Comparison of ENCODE assay signal across 23 cellular contexts in the genomic region with DNA sequence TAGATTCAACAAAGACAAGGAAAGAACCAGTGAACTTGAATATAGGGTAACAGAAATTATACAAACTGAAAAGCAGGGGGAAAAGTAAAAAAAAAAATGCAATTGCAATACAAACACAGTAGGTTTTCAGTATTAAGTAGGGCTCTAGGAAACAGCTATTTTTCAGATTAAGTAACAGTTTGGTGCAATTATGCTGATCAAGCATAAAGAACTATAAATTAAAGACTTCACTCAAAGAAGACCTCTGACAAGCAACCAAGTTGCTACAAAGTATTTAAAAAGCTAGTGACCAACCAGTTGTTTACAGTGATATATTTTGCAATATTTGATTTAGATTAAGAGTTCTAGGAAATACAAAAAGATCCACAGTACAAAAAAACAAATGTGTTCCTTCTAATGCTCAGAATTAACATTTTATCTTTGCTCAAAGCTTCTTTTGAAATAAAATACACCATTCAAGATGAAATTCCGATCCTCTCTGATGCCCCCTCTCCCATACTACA.
A peak's percentile ranks its signal among the peaks of the same experiment; 100 is the strongest.
DNase-seq lines count a peak whose midpoint lies in the region; ATAC-seq, FAIRE-seq and TF ChIP-seq lines count a peak whose summit lies in the region.
"Had no signal": no experiment of that assay in that cellular context is flagged by ENCODE, and none has a peak within 500 bp of the region (broad histone marks: within the 10 kb centered on the region; RNA-seq: fewer than 3 reads in every experiment).

No MANE protein-coding gene starts in this region.

- no peak overlapping the region for H2BK5ac ChIP-seq in IMR-90 (ENCODE audit: low read depth, low read length, poor library complexity, severe bottlenecking)

- no peak overlapping the region for H4K5ac ChIP-seq in IMR-90 (ENCODE audit: low read depth, low read length)

- H2BK15ac ChIP-seq in IMR-90 (ENCODE audit: low read depth, low read length): no peak overlapping the region

- H3K4ac ChIP-seq in IMR-90 (ENCODE audit: low read depth, low read length): no peak overlapping the region

- H3K36me3 Mint-ChIP-seq in CD14-positive monocyte: no peaks in the 10 kb centered on the region
- H3K36me3 Mint-ChIP-seq: CD4-positive, alpha-beta memory T cell had no signal

- H3K9me3 ChIP-seq in IMR-90 (ENCODE audit: control insufficient read depth, insufficient read depth, low read length): no peaks in the 10 kb centered on the region
- no peaks in the 10 kb centered on the region for H3K9me3 ChIP-seq in right lobe of liver
- H3K9me3 ChIP-seq: A549, BE2C had no signal

- no CpG with 5 or more reads among the region's 1 CpG for WGBS in IMR-90 (ENCODE audit: extremely low coverage in 2 of 2, insufficient read length in 1 of 2), 2 experiments
- WGBS in right lobe of liver (ENCODE audit: insufficient coverage, low coverage, low lambda C conversion rate, missing lambda C conversion rate): 10% methylated on average over 1 of the region's 1 CpG

- dilution Hi-C loops in IMR-90 (cut with HindIII; ENCODE audit: low sequenced_read_pairs, unreplicated experiment): no loop called here

- H2BK20ac ChIP-seq in IMR-90 (ENCODE audit: low read depth, low read length): no peak overlapping the region

- no peak overlapping the region for H3K9ac ChIP-seq in IMR-90 (ENCODE audit: low read depth, low read length)
- H3K9ac ChIP-seq: BLaER1 treated with 17β-estradiol and CSF1 and Interleukin-3, amounts not matched to agents 10 nM and 100 nM had no signal

- H2BK120ac ChIP-seq in IMR-90 (ENCODE audit: low read depth, low read length): no peak overlapping the region

- POLR2A ChIA-PET in IMR-90 (lab: Charles Lee; ENCODE audit: unreplicated experiment): no interaction called here

- peak; percentile 14 for FAIRE-seq in colon (lab: Jason Lieb, UNC)
- FAIRE-seq: A549, GM12892, GM19239 had no signal

- no peak for TF ChIP-seq RAD21 in IMR-90 (IDR thresholded peaks at IDR 0.05; ENCODE audit: low read length)

- H3K4me1 Mint-ChIP-seq in CD14-positive monocyte: no peaks in the 10 kb centered on the region
- H3K4me1 Mint-ChIP-seq: CD4-positive, alpha-beta memory T cell had no signal

- no peak overlapping the region for H3K18ac ChIP-seq in IMR-90 (ENCODE audit: low read depth, low read length)

- H3K14ac ChIP-seq in IMR-90 (replicated peaks; ENCODE audit: low read depth, low read length): no peak overlapping the region

- H2AK5ac ChIP-seq in IMR-90 (ENCODE audit: low read depth, low read length): no peak overlapping the region

- H3K4me1 ChIP-seq in IMR-90 (ENCODE audit: control insufficient read depth, insufficient read depth, low read length) (no peaks in the 10 kb centered on the region), right lobe of liver (peaks cover 0 to 17% (median 6%) of the 10 kb centered on the region in 4 donors)
- H3K4me1 ChIP-seq: A549; BE2C; BLaER1 treated with 17β-estradiol and CSF1 and Interleukin-3, amounts not matched to agents 10 nM and 100 nM had no signal

- no peak for ATAC-seq in IMR-90 (ENCODE audit: low read depth)
- peak; percentile 57 for ATAC-seq in left lobe of liver
- ATAC-seq in right lobe of liver: peak; percentile 58 to 79 (median 68)
- ATAC-seq in HG03460 (IDR thresholded peaks at IDR 0.05; ENCODE audit: unreplicated experiment): no peak
- ATAC-seq: A549, GM23338 had no signal

- H3K9me1 ChIP-seq in IMR-90 (ENCODE audit: insufficient read depth, low read length): no peaks in the 10 kb centered on the region

- no peak overlapping the region for H2AK9ac ChIP-seq in IMR-90 (replicated peaks; ENCODE audit: low read depth, low read length, poor library complexity)

- H4K8ac ChIP-seq in IMR-90 (ENCODE audit: low read depth in 2 of 2, low read length in 2 of 2): no peak overlapping the region

- H3K79me1 ChIP-seq in IMR-90 (ENCODE audit: low read depth in 1 of 2, low read length in 2 of 2): no peaks in the 10 kb centered on the region

- H4K20me1 ChIP-seq in IMR-90 (ENCODE audit: insufficient read depth, low read length): no peaks in the 10 kb centered on the region
- H4K20me1 ChIP-seq: BLaER1 treated with 17β-estradiol and CSF1 and Interleukin-3, amounts not matched to agents 10 nM and 100 nM had no signal

- no peak for TF ChIP-seq CTCF in IMR-90 (conservative IDR thresholded peaks at IDR 0.05; ENCODE audit: low read depth, low read length)
- TF ChIP-seq CTCF in right lobe of liver (IDR thresholded peaks at IDR 0.05): no peak
- no peak for TF ChIP-seq CTCF in CD14-positive monocyte (IDR thresholded peaks at IDR 0.05)

- H2AFZ ChIP-seq in IMR-90 (replicated peaks; ENCODE audit: low read length, poor library complexity): no peak overlapping the region
- H2AFZ ChIP-seq: GM23338 had no signal

- H3K27ac Mint-ChIP-seq in CD14-positive monocyte: no peak overlapping the region
- H3K27ac Mint-ChIP-seq: CD4-positive, alpha-beta memory T cell; GM23338; H9; HFFc6 had no signal

- H3K23ac ChIP-seq in IMR-90 (ENCODE audit: low read depth, low read length): no peak overlapping the region

- no peaks in the 10 kb centered on the region for H3K36me3 ChIP-seq in IMR-90 (ENCODE audit: control insufficient read depth, insufficient read depth, low read length)
- H3K36me3 ChIP-seq in right lobe of liver: no peaks in the 10 kb centered on the region
- H3K36me3 ChIP-seq: BE2C had no signal

- H3K4me3 Mint-ChIP-seq in CD14-positive monocyte: no peak overlapping the region
- H3K4me3 Mint-ChIP-seq: GM23338, H9, HFFc6 had no signal

- CTCF ChIA-PET in IMR-90 (lab: Yijun Ruan, JAX): interaction anchor here (0.6 kb wide), 1 partner anchor 240 kb away, joined by 3 read pairs; no protein-coding TSS in a partner anchor

- H3K56ac ChIP-seq in IMR-90 (ENCODE audit: extremely low read depth, insufficient read depth, low read length): no peak overlapping the region

- no peak overlapping the region for H3K4me2 ChIP-seq in IMR-90 (ENCODE audit: low read depth, low read length)
- H3K4me2 ChIP-seq: A549; BLaER1 treated with 17β-estradiol and CSF1 and Interleukin-3, amounts not matched to agents 10 nM and 100 nM; GM23338 had no signal

- H4K91ac ChIP-seq in IMR-90 (ENCODE audit: insufficient read depth, low read depth, low read length): no peak overlapping the region

- H3K9me3 Mint-ChIP-seq in CD14-positive monocyte: peaks cover 0 to 5% (median 4%) of the 10 kb centered on the region in 7 donors
- H3K9me3 Mint-ChIP-seq: GM23338, HFFc6 had no signal

- TF ChIP-seq POLR2A in IMR-90 (IDR thresholded peaks at IDR 0.05; ENCODE audit: low read depth, low read length) (no peak), right lobe of liver (IDR thresholded peaks at IDR 0.05) (no peak)

- no peak overlapping the region for H3K27ac ChIP-seq in IMR-90 (ENCODE audit: insufficient read depth, low read length)
- peak overlapping the region in 2 of 3 donors; percentile 26 to 54 for H3K27ac ChIP-seq in right lobe of liver
- H3K27ac ChIP-seq: A549; BLaER1 treated with 17β-estradiol and CSF1 and Interleukin-3, amounts not matched to agents 10 nM and 100 nM had no signal

- in situ Hi-C loops in IMR-90 (cut with MboI; ENCODE audit: low sequenced_read_pairs): no loop called here

- H3K27me3 ChIP-seq in IMR-90 (ENCODE audit: control insufficient read depth, insufficient read depth, low read length) (no peaks in the 10 kb centered on the region; the same call in 1 of the 2 replicates), right lobe of liver (no peaks in the 10 kb centered on the region)
- H3K27me3 ChIP-seq: BE2C had no signal

- intact Hi-C loops in IMR-90 (cut with micrococcal nuclease) (no loop called here), right lobe of liver (cut with DNase I) (no loop called here), CD14-positive monocyte (cut with micrococcal nuclease) (no loop called here)

- BruUV-seq in IMR-90 (replicated peaks; lab: Mats Ljungman, UMichigan): no TSS peak

- no peak for DNase-seq in IMR-90
- DNase-seq in left lobe of liver (ENCODE audit: low spot score): no peak
- DNase-seq in right lobe of liver: no peak
- DNase-seq in midbrain (lab: John Stamatoyannopoulos, UW): no peak
- no peak for DNase-seq in CD14-positive monocyte (ENCODE audit: low spot score)
- DNase-seq: 8988T; ACHN; AML-193; BE2C; Calu3; CD4-positive, alpha-beta memory T cell; COR-L47; DMS153; DND-41; H9; HFFc6 had no signal

- no peak overlapping the region for H3K4me3 ChIP-seq in IMR-90 (ENCODE audit: insufficient read depth, low read depth, low read length)
- no peak overlapping the region for H3K4me3 ChIP-seq in right lobe of liver
- H3K4me3 ChIP-seq: A549; BLaER1 treated with 17β-estradiol and CSF1 and Interleukin-3, amounts not matched to agents 10 nM and 100 nM; GM23338 had no signal

- peaks cover 2 to 11% (median 4%) of the 10 kb centered on the region in 3 donors for H3K27me3 Mint-ChIP-seq in CD14-positive monocyte (ENCODE audit: low read depth in 3 of 3)
- H3K27me3 Mint-ChIP-seq: CD4-positive, alpha-beta memory T cell had no signal

TF ChIP-seq in IMR-90, 13 proteins besides CTCF, POLR2A, EP300 and RAD21:
- TF ChIP-seq MAFK (IDR thresholded peaks at IDR 0.05; ENCODE audit: low read depth, low read length) (peak; percentile 76), NFE2L2 (IDR thresholded peaks at IDR 0.05; ENCODE audit: low read depth, low read length) (no peak)

Comparison
In these comparisons a context has a peak if more than half of its experiments do, and no peak if none do; other contexts are left out.
1. ATAC-seq: peak in left lobe of liver (single experiment) and right lobe of liver (4 of 4); none in IMR-90 (single experiment) and HG03460 (single experiment).